ENCODE assay signal across 1 cellular context in the genomic region with DNA sequence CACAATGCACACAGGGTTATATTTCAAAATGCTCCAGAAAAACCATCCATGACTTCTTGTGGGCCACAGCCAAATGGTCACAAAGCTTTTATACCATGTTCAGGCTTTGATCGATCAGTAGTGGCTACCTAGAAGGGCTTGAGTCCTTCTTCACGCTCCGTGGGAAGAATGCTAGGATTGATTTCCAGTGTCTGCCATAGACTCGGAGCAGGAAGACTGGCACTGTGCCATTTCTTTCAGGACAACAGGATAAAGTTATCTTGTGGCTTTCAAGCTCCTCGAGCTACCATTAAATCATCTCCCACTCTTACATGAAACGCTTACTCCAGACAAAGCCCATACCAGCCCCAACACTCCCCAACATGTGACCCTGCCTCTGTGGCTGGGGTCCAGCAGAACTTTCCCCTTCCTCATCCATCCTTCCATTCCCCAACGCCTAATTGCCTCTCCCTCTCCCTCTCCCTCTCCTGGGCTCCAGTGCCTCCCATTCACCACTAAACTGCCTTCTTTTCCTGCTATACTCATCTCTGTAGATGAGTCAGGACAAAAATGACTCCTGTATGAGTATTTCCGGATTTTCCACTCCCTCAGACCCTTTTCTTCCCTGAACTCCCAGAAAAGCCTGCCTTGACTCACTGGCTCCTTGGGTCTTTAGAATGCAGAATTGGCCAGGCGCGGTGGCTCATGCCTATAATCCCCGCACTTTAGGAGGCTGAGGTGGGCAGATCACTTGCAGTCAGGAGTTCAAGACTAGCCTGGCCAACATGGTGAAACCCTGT.
TF ChIP-seq lines count a peak whose summit lies in the region.

No MANE protein-coding gene starts in this region.

TF ChIP-seq in WTC11, 78 proteins besides CTCF, POLR2A, EP300 and RAD21 (continued from another document):
- no peak for TF ChIP-seq ZNF317 (CRISPR knock-in tag; IDR thresholded peaks at IDR 0.05; ENCODE audit: borderline replicate concordance, low read depth)
- no peak for TF ChIP-seq PRRX2 (CRISPR knock-in tag; IDR thresholded peaks at IDR 0.05)
- no peak for TF ChIP-seq ATF2 (CRISPR knock-in tag; IDR thresholded peaks at IDR 0.05; ENCODE audit: borderline replicate concordance, low read depth)
- TF ChIP-seq, protein P1, sequence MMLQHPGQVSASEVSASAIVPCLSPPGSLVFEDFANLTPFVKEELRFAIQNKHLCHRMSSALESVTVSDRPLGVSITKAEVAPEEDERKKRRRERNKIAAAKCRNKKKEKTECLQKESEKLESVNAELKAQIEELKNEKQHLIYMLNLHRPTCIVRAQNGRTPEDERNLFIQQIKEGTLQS (CRISPR knock-in tag; conservative IDR thresholded peaks at IDR 0.05) = no peak
- no peak for TF ChIP-seq ETV6 (CRISPR knock-in tag; IDR thresholded peaks at IDR 0.05)
- no peak for TF ChIP-seq PRDM15 (CRISPR knock-in tag; IDR thresholded peaks at IDR 0.05)
- TF ChIP-seq, protein P2, sequence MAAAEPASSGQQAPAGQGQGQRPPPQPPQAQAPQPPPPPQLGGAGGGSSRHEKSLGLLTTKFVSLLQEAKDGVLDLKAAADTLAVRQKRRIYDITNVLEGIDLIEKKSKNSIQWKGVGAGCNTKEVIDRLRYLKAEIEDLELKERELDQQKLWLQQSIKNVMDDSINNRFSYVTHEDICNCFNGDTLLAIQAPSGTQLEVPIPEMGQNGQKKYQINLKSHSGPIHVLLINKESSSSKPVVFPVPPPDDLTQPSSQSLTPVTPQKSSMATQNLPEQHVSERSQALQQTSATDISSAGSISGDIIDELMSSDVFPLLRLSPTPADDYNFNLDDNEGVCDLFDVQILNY (CRISPR knock-in tag; IDR thresholded peaks at IDR 0.05) = no peak
- TF ChIP-seq USF1 (CRISPR knock-in tag; IDR thresholded peaks at IDR 0.05) = no peak
- TF ChIP-seq IRF2 (CRISPR knock-in tag; IDR thresholded peaks at IDR 0.05; ENCODE audit: borderline replicate concordance, low read depth) = no peak
- no peak for TF ChIP-seq ZNF281 (CRISPR knock-in tag; IDR thresholded peaks at IDR 0.05)
- TF ChIP-seq ZNF121 (CRISPR knock-in tag; IDR thresholded peaks at IDR 0.05) = no peak
